In the genomic region with DNA sequence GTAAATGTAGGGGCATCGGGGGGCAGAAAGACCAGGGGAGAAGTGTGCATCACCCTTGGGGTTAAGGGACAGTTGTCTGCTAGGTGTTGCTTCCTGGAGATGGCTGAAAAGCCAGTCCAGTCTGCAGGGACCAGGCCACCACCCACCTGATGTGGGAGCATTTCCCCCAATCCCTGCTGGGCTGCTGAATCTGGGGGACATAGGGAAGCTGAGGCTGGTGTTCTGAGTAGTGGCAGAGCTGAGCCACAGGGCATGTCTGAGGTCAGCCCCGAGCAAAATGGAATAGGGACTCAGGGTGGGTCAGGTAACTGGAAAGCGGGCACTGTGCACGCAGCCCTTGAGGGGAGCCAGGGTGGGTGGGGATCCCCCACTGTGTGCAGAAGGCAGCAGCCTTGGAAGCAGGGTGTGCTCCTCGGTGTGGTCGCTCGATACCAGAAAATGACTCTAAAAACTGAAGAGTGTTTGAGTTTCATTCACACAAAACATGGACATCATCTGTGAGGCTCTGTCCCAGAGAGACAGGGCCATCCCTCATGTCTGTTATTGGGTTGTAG, we compare ENCODE assay signal across 9 cellular contexts. TPM values are rescaled to one million over a fixed set of nuclear protein-coding genes. Genes with fewer than 3 reads are reported as not detected.
DNase-seq lines count a peak whose midpoint lies in the region; ATAC-seq and TF ChIP-seq lines count a peak whose summit lies in the region.
"Had no signal": no experiment of that assay in that cellular context is flagged by ENCODE, and none has a peak within 500 bp of the region (broad histone marks: within the 10 kb centered on the region; RNA-seq: fewer than 3 reads in every experiment).

No MANE protein-coding gene starts in this region.

- H3K27me3 ChIP-seq in SU-DHL-6 (ENCODE audit: low read length) (no peaks in the 10 kb centered on the region), stomach smooth muscle (ENCODE audit: control insufficient read depth in 1 of 2, insufficient read depth in 2 of 2, low read length in 2 of 2) (no peaks in the 10 kb centered on the region), MG63 (no peaks in the 10 kb centered on the region)

- H3K27ac Mint-ChIP-seq in activated naive CD4-positive, alpha-beta T cell treated with anti-CD3 and anti-CD28 coated beads, Interleukin-2, amount 50 U/mL, for 24 hours: peak overlapping the region; percentile 74

- H3K4me1 Mint-ChIP-seq in activated naive CD4-positive, alpha-beta T cell treated with anti-CD3 and anti-CD28 coated beads, Interleukin-2, amount 50 U/mL, for 24 hours: peaks cover 41% of the 10 kb centered on the region

- peak overlapping the region; percentile 81 for H3K4me2 ChIP-seq in SU-DHL-6 (ENCODE audit: low read depth, low read length, poor library complexity, severe bottlenecking)

- H3K9ac ChIP-seq in SU-DHL-6 (ENCODE audit: low read length): peak overlapping the region; percentile 96; the same call in 1 of the 2 replicates
- no peak overlapping the region for H3K9ac ChIP-seq in stomach smooth muscle (ENCODE audit: low read length in 2 of 2)

- no peak for DNase-seq in activated naive CD4-positive, alpha-beta T cell treated with Interleukin-2 at 50 U/mL for 16 hours
- DNase-seq in epithelial cell of prostate (ENCODE audit: low read depth, low spot score) (no peak), mesenteric fat pad (ENCODE audit: low spot score) (no peak), MG63 (no peak)

- H3K9me3 ChIP-seq in SU-DHL-6 (ENCODE audit: insufficient read depth, low read length) (no peaks in the 10 kb centered on the region), stomach smooth muscle (ENCODE audit: control insufficient read depth in 2 of 2, low read length in 2 of 2) (no peaks in the 10 kb centered on the region), MG63 (no peaks in the 10 kb centered on the region)

- no peak overlapping the region for H3K4me3 ChIP-seq in SU-DHL-6 (ENCODE audit: insufficient read depth, low read length, poor library complexity, severe bottlenecking)
- H3K4me3 ChIP-seq in stomach smooth muscle (ENCODE audit: low read length in 2 of 2): no peak overlapping the region
- H3K4me3 ChIP-seq in MG63: no peak overlapping the region; the same call in 1 of the 2 replicates

- H3K36me3 Mint-ChIP-seq in activated naive CD4-positive, alpha-beta T cell treated with anti-CD3 and anti-CD28 coated beads, Interleukin-2, amount 50 U/mL, for 24 hours: peaks cover 16% of the 10 kb centered on the region

- peaks cover 61% of the 10 kb centered on the region for H3K79me2 ChIP-seq in SU-DHL-6 (ENCODE audit: insufficient read depth, low read length)

- H3K36me3 ChIP-seq in SU-DHL-6 (ENCODE audit: low read length): peaks cover 14% of the 10 kb centered on the region; the same call in 1 of the 2 replicates
- peaks cover 32 to 42% of the 10 kb centered on the region in 2 donors for H3K36me3 ChIP-seq in stomach smooth muscle (ENCODE audit: control insufficient read depth in 2 of 2, insufficient read depth in 2 of 2, low read length in 2 of 2)
- peaks cover 86% of the 10 kb centered on the region for H3K36me3 ChIP-seq in MG63

- no peaks in the 10 kb centered on the region for H3K9me2 ChIP-seq in SU-DHL-6 (replicated peaks; ENCODE audit: insufficient read depth, low read length)

- no peak overlapping the region for H2AFZ ChIP-seq in SU-DHL-6 (ENCODE audit: low read depth, low read length, severe bottlenecking)

- H3K9me3 Mint-ChIP-seq in activated naive CD4-positive, alpha-beta T cell treated with anti-CD3 and anti-CD28 coated beads, Interleukin-2, amount 50 U/mL, for 24 hours: no peaks in the 10 kb centered on the region

- H4K20me1 ChIP-seq in SU-DHL-6 (ENCODE audit: low read depth, low read length): no peaks in the 10 kb centered on the region

- H3K4me3 Mint-ChIP-seq in activated naive CD4-positive, alpha-beta T cell treated with anti-CD3 and anti-CD28 coated beads, Interleukin-2, amount 50 U/mL, for 24 hours: peak overlapping the region; percentile 57

- no peaks in the 10 kb centered on the region for H3K27me3 Mint-ChIP-seq in activated naive CD4-positive, alpha-beta T cell treated with anti-CD3 and anti-CD28 coated beads, Interleukin-2, amount 50 U/mL, for 24 hours

- H3F3A ChIP-seq in SU-DHL-6 (ENCODE audit: insufficient read depth): peaks cover 19% of the 10 kb centered on the region; the same call in 1 of the 2 replicates

- ATAC-seq in HG02885 (IDR thresholded peaks at IDR 0.05; ENCODE audit: poor library complexity, unreplicated experiment): no peak

- TF ChIP-seq CTCF in SU-DHL-6 (IDR thresholded peaks at IDR 0.05; ENCODE audit: insufficient read depth, low read length, poor library complexity, severe bottlenecking): no peak

- peaks cover 45% of the 10 kb centered on the region for H3K4me1 ChIP-seq in stomach smooth muscle (ENCODE audit: control insufficient read depth, insufficient read depth, low read length)

- H3K27ac ChIP-seq in SU-DHL-6 (ENCODE audit: low read depth, low read length) (no peak overlapping the region), epithelial cell of prostate (peak overlapping the region; percentile 34), stomach smooth muscle (ENCODE audit: low read length) (peak overlapping the region; percentile 76)

RNA-seq across cellular contexts. Expression of a gene that starts 2.4 kb away (rescaled TPM):
- 162 TPM for total RNA-seq in mesenteric fat pad
- total RNA-seq in MG63 (2014; rRNA removed; shearing (Covaris generic); ENCODE audit: low replicate concordance): 45.1 and 47.9 TPM in 2 replicates

RNA-seq across cellular contexts. Expression of a gene that starts 5.6 kb away (rescaled TPM):
- 122 TPM for total RNA-seq in mesenteric fat pad
- total RNA-seq in MG63 (2014; rRNA removed; shearing (Covaris generic); ENCODE audit: low replicate concordance): 32.0 and 55.2 TPM in 2 replicates

RNA-seq across cellular contexts. Expression of a gene that starts 19.5 kb away (rescaled TPM):
- 4.1 TPM for total RNA-seq in mesenteric fat pad
- not detected in 2 replicates for total RNA-seq in MG63 (2014; rRNA removed; shearing (Covaris generic); ENCODE audit: low replicate concordance)
- total RNA-seq: SK-MEL-5 had no signal

RNA-seq across cellular contexts. Expression of a gene that starts 26.5 kb away (rescaled TPM):
- 120 TPM for total RNA-seq in mesenteric fat pad
- total RNA-seq in MG63 (2014; rRNA removed; shearing (Covaris generic); ENCODE audit: low replicate concordance): 94.2 and 226 TPM in 2 replicates

RNA-seq across cellular contexts. Expression of a gene that starts 34.0 kb away (rescaled TPM):
- 41.1 TPM for total RNA-seq in mesenteric fat pad
- 0.59 and 6.2 TPM in 2 replicates for total RNA-seq in MG63 (2014; rRNA removed; shearing (Covaris generic); ENCODE audit: low replicate concordance)
